In genomic region chr19:18479964-18480723, GRCh38 we compare ENCODE assay signal across 8 cellular contexts. TPM values are rescaled to one million over a fixed set of nuclear protein-coding genes. Genes with fewer than 3 reads are reported as not detected.
DNase-seq lines count a peak whose midpoint lies in the region; ATAC-seq, FAIRE-seq and TF ChIP-seq lines count a peak whose summit lies in the region.

No MANE protein-coding gene starts in this region.

- H3K9me3 ChIP-seq in A673 (ENCODE audit: low read depth, low read length, poor library complexity, severe bottlenecking) (no peaks in the 10 kb centered on the region), GM12878 (replicated peaks; ENCODE audit: control insufficient read depth, insufficient read depth, low read length) (no peaks in the 10 kb centered on the region), left lung (no peaks in the 10 kb centered on the region), thyroid gland (no peaks in the 10 kb centered on the region)

- TF ChIP-seq CTCF in A673 (conservative IDR thresholded peaks at IDR 0.05; ENCODE audit: low read depth, low read length): no peak
- no peak for TF ChIP-seq CTCF in GM12878 (IDR thresholded peaks at IDR 0.05 in 2 of 3, conservative IDR thresholded peaks at IDR 0.05 in 1 of 3; ENCODE audit: control insufficient read depth in 2 of 3, extremely low read depth in 1 of 3, insufficient read depth in 1 of 3, low read depth in 3 of 3, low read length in 3 of 3)
- TF ChIP-seq CTCF in left lung (IDR thresholded peaks at IDR 0.05): no peak
- no peak for TF ChIP-seq CTCF in thyroid gland (IDR thresholded peaks at IDR 0.05)

- no TSS peak for BruUV-seq in A673 (replicated peaks; lab: Mats Ljungman, UMichigan)
- BruUV-seq in GM12878 (replicated peaks; lab: Mats Ljungman, UMichigan): no TSS peak

- DNase-seq in A673 (ENCODE audit: low spot score): no peak
- DNase-seq in NAMALWA (ENCODE audit: low spot score): peak; percentile 41
- no peak for DNase-seq in GM12878 (ENCODE audit: low read depth, low spot score)
- peak; percentile 78 to 89 for DNase-seq in left lung
- DNase-seq in thyroid gland: peak; percentile 38 to 46
- no peak for DNase-seq in GM19238 (ENCODE audit: insufficient read length, low spot score)

- no peak overlapping the region for H2AFZ ChIP-seq in GM12878 (ENCODE audit: control insufficient read depth, low read depth, low read length)

- peaks cover 55% of the 10 kb centered on the region for H3K79me2 ChIP-seq in GM12878 (ENCODE audit: control insufficient read depth, insufficient read depth, low read length)

- WGBS in GM12878 (ENCODE audit: insufficient coverage, insufficient replicate concordance, low lambda C conversion rate, missing lambda C conversion rate): 89% methylated on average over 16 of the region's 16 CpGs
- WGBS in thyroid gland, 2 donors: 47 to 61% methylated on average over 16 of the region's 16 CpGs

- CTCF ChIA-PET in A673 (lab: Charles Lee): no interaction called here
- CTCF ChIA-PET in GM12878 (lab: Yijun Ruan, JAX): interaction anchor here (0.8 to 1.6 kb wide), 2 partner anchors 9 to 10 kb away, joined by 3 to 5 read pairs; no protein-coding TSS in a partner anchor

- H3K27me3 ChIP-seq in A673 (replicated peaks; ENCODE audit: insufficient read depth, low read depth, low read length, poor library complexity): no peaks in the 10 kb centered on the region
- no peaks in the 10 kb centered on the region for H3K27me3 ChIP-seq in GM12878 (replicated peaks in 1 of 2; ENCODE audit: control insufficient read depth in 2 of 2, insufficient read depth in 2 of 2, low read length in 1 of 2)
- no peaks in the 10 kb centered on the region for H3K27me3 ChIP-seq in left lung
- H3K27me3 ChIP-seq in thyroid gland: no peaks in the 10 kb centered on the region

- H4K20me1 ChIP-seq in GM12878 (ENCODE audit: control insufficient read depth, insufficient read depth): peaks cover 2% of the 10 kb centered on the region

- H3K4me3 ChIP-seq in A673 (ENCODE audit: low read depth, low read length, poor library complexity, severe bottlenecking) (no peak overlapping the region), GM12878 (no peak overlapping the region), left lung (no peak overlapping the region), thyroid gland (replicated peaks in 1 of 3) (no peak overlapping the region)

- RAD21 ChIA-PET in GM12878 (lab: Charles Lee; ENCODE audit: unreplicated experiment): no interaction called here

- TF ChIP-seq RAD21 in GM12878 (IDR thresholded peaks at IDR 0.05; ENCODE audit: insufficient read depth, low read depth, low read length): no peak

- in situ Hi-C loops in GM12878 (cut with MboI): no loop called here

- peaks cover 32% of the 10 kb centered on the region for H3K4me1 ChIP-seq in A673 (ENCODE audit: insufficient read depth, low read length, poor library complexity, severe bottlenecking)
- peaks cover 29% of the 10 kb centered on the region for H3K4me1 ChIP-seq in GM12878 (ENCODE audit: control insufficient read depth, insufficient read depth, low read length)
- peaks cover 35 to 100% of the 10 kb centered on the region in 2 donors for H3K4me1 ChIP-seq in left lung
- H3K4me1 ChIP-seq in thyroid gland: peaks cover 33 to 63% of the 10 kb centered on the region in 2 donors

- TF ChIP-seq POLR2A in GM12878 (IDR thresholded peaks at IDR 0.05; ENCODE audit: low read depth, low read length) (no peak), thyroid gland (IDR thresholded peaks at IDR 0.05) (no peak)

- intact Hi-C loops in A673 (cut with micrococcal nuclease; ENCODE audit: unreplicated experiment) (no loop called here), GM12878 (cut with micrococcal nuclease; ENCODE audit: unreplicated experiment) (loop anchor here (5.0 kb wide), 1 partner anchor 107 kb away; the partner anchor contains the start of gene REX1BD), left lung (cut with DNase I) (no loop called here), thyroid gland (cut with DNase I) (no loop called here)

- peak overlapping the region; percentile 53 for H3K27ac ChIP-seq in A673 (ENCODE audit: low read depth, low read length, poor library complexity, severe bottlenecking)
- H3K27ac ChIP-seq in GM12878 (ENCODE audit: control insufficient read depth, insufficient read depth): peak overlapping the region; percentile 11; the same call in 1 of the 2 replicates
- peak overlapping the region; percentile 83 to 95 for H3K27ac ChIP-seq in left lung
- H3K27ac ChIP-seq in thyroid gland: peak overlapping the region; percentile 25 to 75 (median 75)

- ATAC-seq in GM12878 (no peak), left lung (peak; percentile 73), GM19455 (IDR thresholded peaks at IDR 0.05; ENCODE audit: unreplicated experiment) (no peak), HG02973 (IDR thresholded peaks at IDR 0.05; ENCODE audit: unreplicated experiment) (no peak)

- H3K9ac ChIP-seq in GM12878 (ENCODE audit: control insufficient read depth, insufficient read depth, low read length): no peak overlapping the region

- POLR2A ChIA-PET in A673 (lab: Charles Lee; ENCODE audit: low non-redundant PET) (no interaction called here), GM12878 (lab: Charles Lee) (interaction anchor here (0.6 kb wide), 1 partner anchor 43 kb away, joined by 3 read pairs; no protein-coding TSS in a partner anchor)

- peak overlapping the region; percentile 30; the same call in 1 of the 2 replicates for H3K4me2 ChIP-seq in GM12878 (ENCODE audit: control insufficient read depth, insufficient read depth)

- FAIRE-seq in GM12878 (lab: Jason Lieb, UNC): peak; percentile 38

- SMC1A ChIA-PET in GM12878 (lab: Charles Lee; ENCODE audit: uncharacterized antibody, unreplicated experiment): no interaction called here

- H3K36me3 ChIP-seq in A673 (ENCODE audit: insufficient read depth, low read length, poor library complexity, severe bottlenecking) (no peaks in the 10 kb centered on the region), GM12878 (ENCODE audit: control insufficient read depth in 2 of 2, insufficient read depth in 2 of 2, low read length in 1 of 2) (peaks cover 0 to 6% of the 10 kb centered on the region in 2 experiments; a peak in 2 of 4 replicates), left lung (no peaks in the 10 kb centered on the region), thyroid gland (no peaks in the 10 kb centered on the region)

- TF ChIP-seq EP300 in GM12878 (IDR thresholded peaks at IDR 0.05; ENCODE audit: borderline replicate concordance in 1 of 2, control insufficient read depth in 1 of 2, low read depth in 2 of 2, low read length in 2 of 2): no peak

TF ChIP-seq in GM12878, 131 proteins besides CTCF, POLR2A, EP300 and RAD21:
- no peak for TF ChIP-seq BHLHE40 (IDR thresholded peaks at IDR 0.05; ENCODE audit: borderline replicate concordance in 1 of 2, low read depth in 2 of 2, low read length in 1 of 2)
- TF ChIP-seq POU2F2 (IDR thresholded peaks at IDR 0.05; ENCODE audit: borderline replicate concordance, low read depth, low read length): no peak

RNA-seq across cellular contexts. Expression of gene ELL, which starts 41.7 kb away (rescaled TPM):
- total RNA-seq in A673 (2021) (15.8 and 16.4 TPM in 2 replicates), GM12878 (2014; rRNA removed) (11.7 and 13.1 TPM in 2 replicates), GM12878 (2014; rRNA removed; fragmentation: Illumina TruSeq; extraction: Trizol) (3.8 and 5.1 TPM in 2 replicates), GM12878 (2021) (19.7 and 25.0 TPM in 2 replicates), left lung (10 to 100 TPM; 13.3 to 22.9 TPM), thyroid gland (10 to 100 TPM; 10.8 to 31.0 (median 11.5) TPM)
- 31.6 and 39.3 TPM in 2 replicates for total RNA-seq in GM12878 (2013; cell fraction: nucleolus; rRNA removed)
- 4.6 TPM for polyA plus RNA-seq in GM12878 (2011; ENCODE audit: low read depth)
- polyA plus RNA-seq in GM12878 (2011; rRNA removed) (2.4 and 4.6 TPM in 2 replicates), GM12878 (2014; fragmentation: Illumina TruSeq; extraction: Trizol) (0.87 and 3.6 TPM in 2 replicates), GM12878 (2014; fragmentation: Nextera tagmentation; extraction: Ambion mirVana) (under 1 TPM; 0.91 to 0.98 TPM), GM12878 (2014; rRNA removed) (13.8 and 16.8 TPM in 2 replicates), GM12878 (2016; fragmentation: Nextera tagmentation; extraction: Ambion mirVana) (10 to 100 TPM; 21.2 to 21.6 TPM)
- 6.1 and 9.0 TPM in 2 replicates for polyA plus RNA-seq in GM12878 (2011; cell fraction: cytosol; rRNA removed)
- 23.5 and 30.6 TPM in 2 replicates for polyA plus RNA-seq in GM12878 (2011; cell fraction: nucleus; rRNA removed)
- 13.5 and 16.7 TPM in 2 replicates for polyA plus RNA-seq in GM12878 (2012)
- polyA minus RNA-seq in GM12878 (2011; rRNA and poly(A)+ RNA removed): 5.9 and 12.4 TPM in 2 replicates
- 4.8 and 10.7 TPM in 2 replicates for polyA minus RNA-seq in GM12878 (2011; cell fraction: cytosol; rRNA and poly(A)+ RNA removed)
- 7.1 and 13.3 TPM in 2 replicates for polyA minus RNA-seq in GM12878 (2011; cell fraction: nucleus; rRNA and poly(A)+ RNA removed)

RNA-seq across cellular contexts. Expression of gene ISYNA1, which starts 42.2 kb away (rescaled TPM):
- total RNA-seq in A673 (2021) (153 and 223 TPM in 2 replicates), GM12878 (2014; rRNA removed) (9.9 and 12.3 TPM in 2 replicates), GM12878 (2014; rRNA removed; fragmentation: Illumina TruSeq; extraction: Trizol) (4.9 and 5.3 TPM in 2 replicates), GM12878 (2021) (37.0 and 38.8 TPM in 2 replicates), left lung (10 to 100 TPM; 22.8 to 43.9 TPM), thyroid gland (10 to 100 TPM; 12.7 to 24.2 (median 22.9) TPM)
- 8.2 and 8.9 TPM in 2 replicates for total RNA-seq in GM12878 (2013; cell fraction: nucleolus; rRNA removed)
- 12.5 TPM for polyA plus RNA-seq in GM12878 (2011; ENCODE audit: low read depth)
- polyA plus RNA-seq in GM12878 (2011; rRNA removed) (0.78 and 1.9 TPM in 2 replicates), GM12878 (2014; fragmentation: Illumina TruSeq; extraction: Trizol) (2.5 and 3.8 TPM in 2 replicates), GM12878 (2014; fragmentation: Nextera tagmentation; extraction: Ambion mirVana) (1 to 10 TPM; 2.8 to 6.3 TPM), GM12878 (2014; rRNA removed) (33.0 and 37.8 TPM in 2 replicates), GM12878 (2016; fragmentation: Nextera tagmentation; extraction: Ambion mirVana) (10 to 100 TPM; 12.0 to 12.5 TPM)
- polyA plus RNA-seq in GM12878 (2011; cell fraction: cytosol; rRNA removed): 2.0 and 3.0 TPM in 2 replicates
- 19.2 and 23.0 TPM in 2 replicates for polyA plus RNA-seq in GM12878 (2011; cell fraction: nucleus; rRNA removed)
- polyA plus RNA-seq in GM12878 (2012): 23.2 and 24.0 TPM in 2 replicates
- 0.59 and 2.4 TPM in 2 replicates for polyA minus RNA-seq in GM12878 (2011; rRNA and poly(A)+ RNA removed)
- polyA minus RNA-seq in GM12878 (2011; cell fraction: cytosol; rRNA and poly(A)+ RNA removed): 1.1 and 5.1 TPM in 2 replicates
- polyA minus RNA-seq in GM12878 (2011; cell fraction: nucleus; rRNA and poly(A)+ RNA removed): 2.3 and 5.6 TPM in 2 replicates

Comparison
In these comparisons a context has a peak if more than half of its experiments do, and no peak if none do; other contexts are left out.
1. DNase-seq: peak in NAMALWA (single experiment), left lung (2 of 2) and thyroid gland (2 of 2); none in A673 (single experiment), GM12878 (single experiment) and GM19238 (single experiment).
2. H3K27ac ChIP-seq: peak in every context shown above with its lines; median percentile 89 in left lung; 75 in thyroid gland; 53 in A673; 11 in GM12878.